In the genomic region with DNA sequence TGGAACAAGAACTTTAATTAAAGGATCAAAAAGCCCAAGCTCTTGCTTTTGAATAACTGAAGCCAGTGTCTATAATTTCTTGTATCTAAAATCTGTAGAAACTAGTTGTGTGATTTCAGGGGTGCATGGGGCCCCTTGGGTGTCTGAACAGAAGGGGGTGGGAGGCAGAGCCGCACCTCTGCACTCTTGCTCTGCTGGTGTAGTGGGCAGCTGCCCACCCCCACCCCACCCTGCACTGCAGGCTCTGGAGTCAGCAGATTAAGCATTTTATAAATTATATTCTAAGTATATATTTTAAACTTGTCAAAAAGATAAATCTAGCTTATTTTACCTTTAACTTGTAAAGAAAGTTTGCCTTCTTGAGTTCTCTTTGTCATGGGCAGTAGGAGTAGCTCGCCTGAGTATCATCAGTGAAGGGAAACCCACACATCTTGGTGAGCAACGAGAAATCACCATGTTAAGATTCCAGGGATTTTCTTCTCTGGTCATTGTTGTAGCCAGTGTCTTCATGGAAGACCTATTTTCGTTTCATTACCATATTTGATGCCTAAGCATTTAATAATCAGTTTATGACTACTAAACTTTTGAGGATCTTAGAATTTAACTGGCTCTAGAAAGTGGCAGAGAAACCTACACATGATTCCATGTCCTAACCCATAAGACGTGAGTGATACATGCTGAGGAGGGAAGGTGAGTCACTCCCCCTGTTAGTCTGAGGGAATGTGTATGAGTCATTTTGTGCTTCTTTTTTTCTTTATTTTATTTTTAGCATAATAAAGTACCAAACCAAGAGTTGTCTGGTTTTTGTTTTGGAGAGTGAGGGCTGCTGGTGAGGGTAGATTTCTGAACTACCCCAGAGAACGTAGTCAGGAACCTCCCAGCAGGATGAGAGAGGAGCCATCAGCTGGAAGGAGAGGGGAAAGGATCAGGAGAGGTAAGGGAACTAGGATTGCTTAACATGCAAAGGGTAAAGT, we compare ENCODE assay signal across 8 cellular contexts. TPM values are rescaled to one million over a fixed set of nuclear protein-coding genes. Genes with fewer than 3 reads are reported as not detected.
DNase-seq lines count a peak whose midpoint lies in the region; ATAC-seq and TF ChIP-seq lines count a peak whose summit lies in the region.

No MANE protein-coding gene starts in this region.

- BruUV-seq in MCF 10A (replicated peaks; lab: Mats Ljungman, UMichigan), result no TSS peak

- CTCF ChIA-PET in MCF 10A (lab: Yijun Ruan, JAX), result interaction anchor here (0.6 to 1.7 kb wide), 10 partner anchors 24 to 775 kb away, joined by 3 to 5 read pairs (median 4); no protein-coding TSS in a partner anchor

- H3K4me1 ChIP-seq in breast epithelium, result no peaks in the 10 kb centered on the region
- peaks cover 30% of the 10 kb centered on the region for H3K4me1 ChIP-seq in SJSA1 (replicated peaks)
- peaks cover 0 to 8% (median 2%) of the 10 kb centered on the region in 4 donors for H3K4me1 ChIP-seq in transverse colon

- no peaks in the 10 kb centered on the region for H3K27me3 ChIP-seq in breast epithelium
- H3K27me3 ChIP-seq in SJSA1 (replicated peaks), result no peaks in the 10 kb centered on the region
- H3K27me3 ChIP-seq in transverse colon, result no peaks in the 10 kb centered on the region

- TF ChIP-seq CTCF in MCF 10A (IDR thresholded peaks at IDR 0.05; ENCODE audit: unreplicated experiment) (no peak), breast epithelium (IDR thresholded peaks at IDR 0.05) (no peak), fibroblast of mammary gland (conservative IDR thresholded peaks at IDR 0.05; ENCODE audit: control insufficient read depth, insufficient read depth, low read depth, low read length) (no peak), transverse colon (IDR thresholded peaks at IDR 0.05) (no peak)

- no peak overlapping the region for H3K27ac ChIP-seq in breast epithelium
- H3K27ac ChIP-seq in SJSA1, result peak overlapping the region; percentile 48
- peak overlapping the region in 3 of 4 donors; percentile 14 to 57 (median 48) for H3K27ac ChIP-seq in transverse colon

- peak overlapping the region; percentile 57 for H3K27ac Mint-ChIP-seq in MCF 10A (ENCODE audit: low read depth, unreplicated experiment)

- H3K4me3 Mint-ChIP-seq in MCF 10A (ENCODE audit: unreplicated experiment), result peak overlapping the region; percentile 32

- TF ChIP-seq POLR2A in breast epithelium (IDR thresholded peaks at IDR 0.05) (no peak), transverse colon (IDR thresholded peaks at IDR 0.05) (no peak)

- no peaks in the 10 kb centered on the region for H3K36me3 Mint-ChIP-seq in MCF 10A (ENCODE audit: insufficient read depth, unreplicated experiment)

- H3K4me3 ChIP-seq in breast epithelium, result no peak overlapping the region
- H3K4me3 ChIP-seq in SJSA1, result no peak overlapping the region
- no peak overlapping the region for H3K4me3 ChIP-seq in fibroblast of mammary gland (ENCODE audit: control insufficient read depth, low read depth, low read length)
- H3K4me3 ChIP-seq in transverse colon, result no peak overlapping the region

- H3K9me3 ChIP-seq in breast epithelium (no peaks in the 10 kb centered on the region), SJSA1 (replicated peaks) (no peaks in the 10 kb centered on the region), transverse colon (no peaks in the 10 kb centered on the region)

- no peak for TF ChIP-seq EP300 in transverse colon (IDR thresholded peaks at IDR 0.05; ENCODE audit: low read depth)

- no peaks in the 10 kb centered on the region for H3K36me3 ChIP-seq in breast epithelium
- H3K36me3 ChIP-seq in SJSA1, result no peaks in the 10 kb centered on the region
- H3K36me3 ChIP-seq in transverse colon, result no peaks in the 10 kb centered on the region

- in situ Hi-C loops in transverse colon (cut with MboI; ENCODE audit: low pct_ligation_motif_present in 1 of 4, low pct_unique_long_range_greater_than_20kb in 1 of 4, low sequenced_read_pairs in 3 of 4), result no loop called here

- peaks cover 13% of the 10 kb centered on the region for H3K4me1 Mint-ChIP-seq in MCF 10A (ENCODE audit: insufficient read depth, unreplicated experiment)

- whole genome bisulfite sequencing in transverse colon (ENCODE audit: low coverage in 1 of 2), 2 donors, result 56 to 58% methylated on average over 4 to 6 of the region's 6 CpGs

- no peaks in the 10 kb centered on the region for H3K27me3 Mint-ChIP-seq in MCF 10A (ENCODE audit: insufficient read depth, unreplicated experiment)

- DNase-seq in MCF 10A (ENCODE audit: unreplicated experiment) (peak; percentile 89), breast epithelium (ENCODE audit: low spot score in 2 of 2) (no peak), SJSA1 (ENCODE audit: low read depth in 1 of 2, low spot score in 2 of 2) (peak; percentile 57 to 78), fibroblast of mammary gland (ENCODE audit: low read depth) (peak; percentile 95), transverse colon (no peak), cerebellar nuclear complex (lab: John Stamatoyannopoulos, UW) (no peak)

- no peaks in the 10 kb centered on the region for H3K9me3 Mint-ChIP-seq in MCF 10A (ENCODE audit: unreplicated experiment)

- ATAC-seq in HG02981 (IDR thresholded peaks at IDR 0.05; ENCODE audit: unreplicated experiment) (peak; percentile 57), HG03025 (IDR thresholded peaks at IDR 0.05; ENCODE audit: low FRiP score, unreplicated experiment) (no peak)

- intact Hi-C loops in MCF 10A (cut with micrococcal nuclease), result loop anchor here (10.0 kb wide), 1 partner anchor 125 kb away; the partner anchor contains the start of gene KATNAL1
- intact Hi-C loops in breast epithelium (cut with DNase I; ENCODE audit: low total_unique reads), result no loop called here
- intact Hi-C loops in transverse colon (cut with DNase I; ENCODE audit: low total_unique reads), result no loop called here

- POLR2A ChIA-PET in MCF 10A (lab: Yijun Ruan, JAX), result interaction anchor here (0.8 to 3.7 kb wide), 24 partner anchors 8 to 863 kb away, joined by 3 to 54 read pairs (median 4); partner anchors contain the start of genes KATNAL1, UBE2L5 and USPL1

RNA-seq across cellular contexts. Expression of gene UBE2L5, which starts 7.7 kb away (rescaled TPM):
- not detected in 2 replicates for total RNA-seq in MCF 10A (2022)
- 1 to 10 TPM in 1 of 3 donors, under 1 TPM in 1, not detected in 1; 0.98 to 1.3 TPM for total RNA-seq in breast epithelium
- total RNA-seq in SJSA1 (2014; rRNA removed; shearing (Covaris generic)), result not detected in 2 replicates
- total RNA-seq in transverse colon, result not detected

RNA-seq across cellular contexts. Expression of gene HMGB1, which starts 35.7 kb away (rescaled TPM):
- total RNA-seq in MCF 10A (2022) (302 and 307 TPM in 2 replicates), breast epithelium (100 to 1,000 TPM; 185 to 269 (median 262) TPM), transverse colon (100 to 1,000 TPM; 131 to 274 (median 152) TPM)
- 710 and 801 TPM in 2 replicates for total RNA-seq in SJSA1 (2014; rRNA removed; shearing (Covaris generic))

Comparison
In these comparisons a context has a peak if more than half of its experiments do, and no peak if none do; other contexts are left out.
1. DNase-seq: peak in MCF 10A (single experiment), SJSA1 (2 of 2) and fibroblast of mammary gland (single experiment); none in breast epithelium (0 of 2), transverse colon (single experiment) and cerebellar nuclear complex (0 of 2).
2. H3K27ac ChIP-seq: peak in SJSA1 (single experiment) and transverse colon (3 of 4); none in breast epithelium (0 of 2).